In genomic region chr11:11510939-11511338, GRCh38 we compare ENCODE assay signal across 11 cellular contexts.
DNase-seq lines count a peak whose midpoint lies in the region; ATAC-seq, FAIRE-seq and TF ChIP-seq lines count a peak whose summit lies in the region.
"Had no signal": no experiment of that assay in that cellular context is flagged by ENCODE, and none has a peak within 500 bp of the region (broad histone marks: within the 10 kb centered on the region; RNA-seq: fewer than 3 reads in every experiment).

No MANE protein-coding gene starts in this region.

- ATAC-seq in upper lobe of right lung (peak; percentile 62), GM21619 (IDR thresholded peaks at IDR 0.05; ENCODE audit: unreplicated experiment) (no peak)

- no peaks in the 10 kb centered on the region for H3K36me3 Mint-ChIP-seq in astrocyte (ENCODE audit: low read depth, unreplicated experiment)
- H3K36me3 Mint-ChIP-seq: activated naive CD4-positive, alpha-beta T cell treated with anti-CD3 and anti-CD28 coated beads, Interleukin-2, amount 50 U/mL, for 24 hours; stimulated activated effector memory CD8-positive, alpha-beta T cell treated with anti-CD3 and anti-CD28 coated beads, Interleukin-12 subunit alpha, Interleukin-12 subunit beta, amount 100 ng/mL, for 72 hours had no signal

- H3K4me3 ChIP-seq in astrocyte (ENCODE audit: insufficient read depth, low read depth, low read length) (no peak overlapping the region), upper lobe of right lung (no peak overlapping the region)

- H3K27me3 Mint-ChIP-seq in astrocyte (ENCODE audit: low read depth, unreplicated experiment): peaks cover 6% of the 10 kb centered on the region

- intact Hi-C loops in upper lobe of right lung (cut with DNase I): no loop called here

- H3K4me2 ChIP-seq in astrocyte (ENCODE audit: low read length): no peak overlapping the region

- H3K9ac ChIP-seq in astrocyte (ENCODE audit: low read length): no peak overlapping the region

- H4K20me1 ChIP-seq in astrocyte (ENCODE audit: insufficient read depth, low read length): no peaks in the 10 kb centered on the region

- H3K27me3 ChIP-seq in astrocyte (ENCODE audit: insufficient read depth, low read length): peaks cover 11% of the 10 kb centered on the region
- H3K27me3 ChIP-seq in upper lobe of right lung: no peaks in the 10 kb centered on the region

- no peak overlapping the region for H3K27ac ChIP-seq in astrocyte (ENCODE audit: low read depth, low read length)
- peak overlapping the region; percentile 11 for H3K27ac ChIP-seq in upper lobe of right lung

- no peak for FAIRE-seq in astrocyte (lab: Jason Lieb, UNC)

- H3K27ac Mint-ChIP-seq in astrocyte (ENCODE audit: unreplicated experiment): peak overlapping the region; percentile 11
- H3K27ac Mint-ChIP-seq: activated naive CD4-positive, alpha-beta T cell treated with anti-CD3 and anti-CD28 coated beads, Interleukin-2, amount 50 U/mL, for 24 hours; stimulated activated effector memory CD8-positive, alpha-beta T cell treated with anti-CD3 and anti-CD28 coated beads, Interleukin-12 subunit alpha, Interleukin-12 subunit beta, amount 100 ng/mL, for 72 hours had no signal

- peak overlapping the region; percentile 15 for H2AFZ ChIP-seq in astrocyte (ENCODE audit: low read depth, low read length)

- H3K4me1 Mint-ChIP-seq in astrocyte (ENCODE audit: low read depth, unreplicated experiment): peaks cover 16% of the 10 kb centered on the region
- H3K4me1 Mint-ChIP-seq: activated naive CD4-positive, alpha-beta T cell treated with anti-CD3 and anti-CD28 coated beads, Interleukin-2, amount 50 U/mL, for 24 hours had no signal

- H3K4me1 ChIP-seq in astrocyte (ENCODE audit: insufficient read depth, low read length) (no peaks in the 10 kb centered on the region), upper lobe of right lung (no peaks in the 10 kb centered on the region)

- H3K9me3 ChIP-seq in astrocyte (ENCODE audit: insufficient read depth, low read depth, low read length) (no peaks in the 10 kb centered on the region), upper lobe of right lung (no peaks in the 10 kb centered on the region)

- H3K79me2 ChIP-seq in astrocyte (ENCODE audit: insufficient read depth, low read length): no peaks in the 10 kb centered on the region

- DNase-seq in NCI-H524 (lab: John Stamatoyannopoulos, UW): peak; percentile 46 to 71
- no peak for DNase-seq in NCI-H524 treated with DMSO at 0.1 percent for 48 hours (lab: John Stamatoyannopoulos, UW)
- DNase-seq in astrocyte (ENCODE audit: low read depth): peak; percentile 49
- peak; percentile 26 for DNase-seq in kidney tubule cell (ENCODE audit: low spot score)
- no peak for DNase-seq in upper lobe of right lung
- DNase-seq in SKM-1 treated with dmso at 0.1 percent for 144 hours (lab: John Stamatoyannopoulos, UW; ENCODE audit: unreplicated experiment): no peak
- DNase-seq in stimulated activated naive CD4-positive, alpha-beta T cell treated with Interleukin-2 at 50 U/mL for 16 hours (lab: John Stamatoyannopoulos, UW): no peak
- DNase-seq: foreskin fibroblast had no signal

- H3K36me3 ChIP-seq in astrocyte (ENCODE audit: insufficient read depth, low read length): no peaks in the 10 kb centered on the region
- no peaks in the 10 kb centered on the region for H3K36me3 ChIP-seq in upper lobe of right lung

- no peak overlapping the region for H3K4me3 Mint-ChIP-seq in astrocyte (ENCODE audit: unreplicated experiment)
- H3K4me3 Mint-ChIP-seq: activated naive CD4-positive, alpha-beta T cell treated with anti-CD3 and anti-CD28 coated beads, Interleukin-2, amount 50 U/mL, for 24 hours; stimulated activated effector memory CD8-positive, alpha-beta T cell treated with anti-CD3 and anti-CD28 coated beads, Interleukin-12 subunit alpha, Interleukin-12 subunit beta, amount 100 ng/mL, for 72 hours had no signal

- TF ChIP-seq CTCF in astrocyte (IDR thresholded peaks at IDR 0.05; ENCODE audit: insufficient read depth, low read depth, low read length) (no peak), upper lobe of right lung (IDR thresholded peaks at IDR 0.05) (no peak)

- H3K9me3 Mint-ChIP-seq in astrocyte (ENCODE audit: unreplicated experiment): no peaks in the 10 kb centered on the region
- H3K9me3 Mint-ChIP-seq: activated naive CD4-positive, alpha-beta T cell treated with anti-CD3 and anti-CD28 coated beads, Interleukin-2, amount 50 U/mL, for 24 hours; stimulated activated effector memory CD8-positive, alpha-beta T cell treated with anti-CD3 and anti-CD28 coated beads, Interleukin-12 subunit alpha, Interleukin-12 subunit beta, amount 100 ng/mL, for 72 hours had no signal

Comparison
In these comparisons a context has a peak if more than half of its experiments do, and no peak if none do; other contexts are left out.
1. DNase-seq: peak in NCI-H524 (2 of 2), astrocyte (single experiment) and kidney tubule cell (single experiment); none in NCI-H524 treated with DMSO at 0.1 percent for 48 hours (single experiment), upper lobe of right lung (single experiment), SKM-1 treated with dmso at 0.1 percent for 144 hours (single experiment) and stimulated activated naive CD4-positive, alpha-beta T cell treated with Interleukin-2 at 50 U/mL for 16 hours (single experiment).